In the genomic region with DNA sequence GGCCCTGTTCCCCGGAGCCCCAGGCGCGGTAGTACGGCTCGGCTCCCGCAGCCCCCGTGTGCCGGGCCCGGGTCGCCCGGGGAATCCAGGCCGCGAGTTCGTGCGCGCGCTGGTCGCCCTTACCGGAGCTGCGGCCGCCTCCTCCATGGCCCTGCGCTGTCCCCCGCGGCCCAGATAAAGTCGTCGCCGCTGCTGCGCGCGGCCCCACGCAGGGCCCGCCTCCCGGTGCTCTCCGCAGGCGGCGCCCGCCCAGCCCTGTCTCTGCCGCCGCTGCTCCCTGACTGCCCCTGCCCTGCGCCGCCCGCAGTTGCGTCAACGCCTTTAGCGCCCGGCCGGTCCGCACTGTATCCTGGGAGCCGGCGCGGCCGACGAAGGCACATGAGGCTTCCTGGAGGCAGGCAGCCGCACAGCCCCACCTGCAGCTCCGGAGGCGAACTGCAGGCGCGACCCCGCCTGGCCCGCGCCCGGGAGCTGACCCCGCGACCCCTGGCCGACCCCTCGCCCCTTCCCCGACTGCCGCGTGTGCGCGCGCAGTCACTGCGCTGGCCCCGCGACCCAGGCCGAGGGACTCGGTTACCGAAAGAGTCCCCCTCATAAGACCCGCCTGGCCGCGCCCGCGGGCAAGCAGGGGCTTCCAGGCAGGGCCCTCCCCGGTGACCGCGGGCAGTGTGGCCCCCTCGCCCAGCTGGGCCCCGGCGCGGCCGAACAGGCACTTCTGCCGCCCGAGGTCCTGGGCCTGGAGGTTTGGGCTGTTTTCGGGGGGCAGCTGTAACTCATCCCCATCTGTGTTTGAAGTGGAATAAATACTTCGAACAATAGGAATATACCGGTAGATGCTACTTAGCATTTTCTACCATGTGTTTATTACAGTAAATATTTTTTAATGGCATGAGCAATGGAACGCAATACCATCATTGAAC, we compare ENCODE assay signal across 7 cellular contexts.
DNase-seq lines count a peak whose midpoint lies in the region; ATAC-seq, FAIRE-seq and TF ChIP-seq lines count a peak whose summit lies in the region.

No MANE protein-coding gene starts in this region.

- TF ChIP-seq CTCF in astrocyte of the cerebellum (IDR thresholded peaks at IDR 0.05; ENCODE audit: low read depth, low read length, missing control alignments), result peak; percentile 80
- peak; percentile 75 for TF ChIP-seq CTCF in retinal pigment epithelial cell (conservative IDR thresholded peaks at IDR 0.05; ENCODE audit: low read depth, low read length)

- H3K4me3 ChIP-seq in astrocyte of the cerebellum (ENCODE audit: low read depth, low read length), result peak overlapping the region; percentile 85
- peak overlapping the region; percentile 85 for H3K4me3 ChIP-seq in retinal pigment epithelial cell (ENCODE audit: low read length)

- DNase-seq in GM18507 (ENCODE audit: extremely low spot score, insufficient read length, low read depth), result peak; percentile 78
- DNase-seq in NCI-H1930 (lab: John Stamatoyannopoulos, UW), result peak; percentile 87 to 92
- DNase-seq in T-helper 22 cell (ENCODE audit: low read depth), result peak; percentile 90
- DNase-seq in astrocyte of the cerebellum (ENCODE audit: low read depth), result peak; percentile 62
- peak; percentile 24 to 91 (median 80) for DNase-seq in hypothalamus (lab: John Stamatoyannopoulos, UW)
- DNase-seq in retinal pigment epithelial cell (ENCODE audit: low read depth), result peak; percentile 60

- in situ Hi-C loops in astrocyte of the cerebellum (cut with HindIII; ENCODE audit: low sequenced_read_pairs), result no loop called here

- peak; percentile 89 for ATAC-seq in HG02973 (IDR thresholded peaks at IDR 0.05; ENCODE audit: unreplicated experiment)

- peak; percentile 86 for FAIRE-seq in GM18507 (lab: Jason Lieb, UNC)

Comparison
In these comparisons a context has a peak if more than half of its experiments do, and no peak if none do; other contexts are left out.
1. Peak in every context shown above with its lines: DNase-seq, ATAC-seq and H3K4me3 ChIP-seq.